In genomic region chr2:68715353-68716041, GRCh38 we compare ENCODE assay signal across 8 cellular contexts. TPM values are rescaled to one million over a fixed set of nuclear protein-coding genes. Genes with fewer than 3 reads are reported as not detected.
DNase-seq lines count a peak whose midpoint lies in the region; ATAC-seq, FAIRE-seq and TF ChIP-seq lines count a peak whose summit lies in the region.

No MANE protein-coding gene starts in this region.

- no peak overlapping the region for H2AFZ ChIP-seq in endothelial cell of umbilical vein (ENCODE audit: low read depth, low read length)

- ATAC-seq in A549: peak; percentile 96 to 99
- peak in 1 of 2 donors; percentile 46 for ATAC-seq in naive thymus-derived CD8-positive, alpha-beta T cell

- FAIRE-seq in A549 (lab: Jason Lieb, UNC) (peak; percentile 13), endothelial cell of umbilical vein (lab: Jason Lieb, UNC) (peak; percentile 84)

- H3K4me2 ChIP-seq in A549 (peak overlapping the region; percentile 46; the same call in 2 of the 3 replicates), endothelial cell of umbilical vein (ENCODE audit: insufficient read depth, low read length) (no peak overlapping the region)

- TF ChIP-seq EP300 in A549 (IDR thresholded peaks at IDR 0.05): no peak

- intact Hi-C loops in endothelial cell of umbilical vein (cut with micrococcal nuclease): loop anchor here (1.0 kb wide), 2 partner anchors 228 to 252 kb away; no protein-coding TSS in a partner anchor

- TF ChIP-seq POLR2A in A549 (IDR thresholded peaks at IDR 0.05; ENCODE audit: low read length): no peak
- no peak for TF ChIP-seq POLR2A in endothelial cell of umbilical vein (IDR thresholded peaks at IDR 0.05; ENCODE audit: low read depth, low read length)

- H4K20me1 ChIP-seq in endothelial cell of umbilical vein (replicated peaks; ENCODE audit: control insufficient read depth, extremely low read depth, insufficient read depth, low read length): no peaks in the 10 kb centered on the region

- H3K79me2 ChIP-seq in endothelial cell of umbilical vein (ENCODE audit: control insufficient read depth, insufficient read depth, low read length): no peaks in the 10 kb centered on the region

- H3K9ac ChIP-seq in endothelial cell of umbilical vein (replicated peaks; ENCODE audit: extremely low read depth, insufficient read depth, low read length): no peak overlapping the region

- H3K4me3 ChIP-seq in A549 (no peak overlapping the region), HFF-Myc (replicated peaks; ENCODE audit: low read depth, low read length) (no peak overlapping the region), endothelial cell of umbilical vein (replicated peaks in 1 of 3; ENCODE audit: insufficient read depth in 1 of 3, low read depth in 1 of 3, low read length in 3 of 3) (no peak overlapping the region)

- DNase-seq in A549 (ENCODE audit: low read depth in 1 of 2, low spot score in 1 of 2) (peak; percentile 76 to 81), GM03348 (ENCODE audit: low spot score) (peak; percentile 74), HFF-Myc (ENCODE audit: extremely low read depth, low read depth) (peak; percentile 22), MV-4-11 (lab: John Stamatoyannopoulos, UW) (peak; percentile 48), UCSD-AML1 (lab: John Stamatoyannopoulos, UW; ENCODE audit: unreplicated experiment) (peak; percentile 74), endothelial cell of umbilical vein (ENCODE audit: low read depth, low spot score) (peak; percentile 54), DMS153 treated with DMSO at 0.1 percent for 48 hours (lab: John Stamatoyannopoulos, UW; ENCODE audit: unreplicated experiment) (no peak)
- DNase-seq in naive thymus-derived CD8-positive, alpha-beta T cell: peak in 4 of 10 donors; percentile 22 to 68 (median 32)

- POLR2A ChIA-PET in A549 (lab: Yijun Ruan, JAX) (no interaction called here), endothelial cell of umbilical vein (lab: Charles Lee) (no interaction called here)
- POLR2A ChIA-PET in naive thymus-derived CD8-positive, alpha-beta T cell (lab: Charles Lee): interaction anchor here (1.0 kb wide), 1 partner anchor 8 kb away, joined by 4 read pairs; no protein-coding TSS in a partner anchor

- H3K27me3 Mint-ChIP-seq in naive thymus-derived CD8-positive, alpha-beta T cell: no peaks in the 10 kb centered on the region

- no TSS peak for BruUV-seq in endothelial cell of umbilical vein (replicated peaks; lab: Mats Ljungman, UMichigan)

- H3K9me1 ChIP-seq in endothelial cell of umbilical vein (replicated peaks; ENCODE audit: control insufficient read depth, extremely low read depth, insufficient read depth, low read length): no peaks in the 10 kb centered on the region

- 27% methylated on average over 13 of the region's 13 CpGs for WGBS in A549 (ENCODE audit: missing lambda C conversion rate)

- H3K4me1 ChIP-seq in A549 (no peaks in the 10 kb centered on the region; the same call in 2 of the 3 replicates), endothelial cell of umbilical vein (ENCODE audit: control insufficient read depth, extremely low read depth, insufficient read depth, low read length) (no peaks in the 10 kb centered on the region)

- peak; percentile 60 to 67 for TF ChIP-seq RAD21 in A549 (conservative IDR thresholded peaks at IDR 0.05 in 1 of 2, IDR thresholded peaks at IDR 0.05 in 1 of 2)

- dilution Hi-C loops in endothelial cell of umbilical vein (cut with MboI; ENCODE audit: extremely low pct_ligation_motif_present, low sequenced_read_pairs): loop anchor here (25.0 kb wide), 1 partner anchor 228 kb away; no protein-coding TSS in a partner anchor

- no peaks in the 10 kb centered on the region for H3K36me3 ChIP-seq in endothelial cell of umbilical vein (ENCODE audit: control insufficient read depth in 2 of 2, extremely low read depth in 1 of 2, insufficient read depth in 2 of 2, low read length in 2 of 2)

- H3K9me3 Mint-ChIP-seq in naive thymus-derived CD8-positive, alpha-beta T cell: no peaks in the 10 kb centered on the region

- CTCF ChIA-PET in A549 (lab: Yijun Ruan, JAX): interaction anchor here (0.6 to 4.8 kb wide), 20 partner anchors 10 to 252 kb away, joined by 3 to 31 read pairs (median 3); partner anchors contain the start of genes APLF, ARHGAP25 and FBXO48
- CTCF ChIA-PET in endothelial cell of umbilical vein (lab: Charles Lee): interaction anchor here (1.2 to 13.7 kb wide), 9 partner anchors 11 to 257 kb away, joined by 3 to 517 read pairs (median 4); partner anchors contain the start of genes APLF and FBXO48

- peak overlapping the region in 8 of 10 donors; percentile 21 to 92 (median 66) for H3K27ac Mint-ChIP-seq in naive thymus-derived CD8-positive, alpha-beta T cell

- no peaks in the 10 kb centered on the region for H3K9me3 ChIP-seq in A549
- H3K9me3 ChIP-seq in endothelial cell of umbilical vein (replicated peaks; ENCODE audit: control insufficient read depth, insufficient read depth, low read length): no peaks in the 10 kb centered on the region

- TF ChIP-seq CTCF in A549 (IDR thresholded peaks at IDR 0.05) (peak; percentile 81), HFF-Myc (IDR thresholded peaks at IDR 0.05; ENCODE audit: low read depth, low read length, missing control alignments) (peak; percentile 85), endothelial cell of umbilical vein (IDR thresholded peaks at IDR 0.05; ENCODE audit: extremely low read depth in 1 of 2, insufficient read depth in 1 of 2, low read depth in 1 of 2, low read length in 2 of 2) (peak; percentile 73 to 83)

- H3K27ac ChIP-seq in A549 (no peak overlapping the region), endothelial cell of umbilical vein (ENCODE audit: insufficient read depth, low read depth, low read length) (no peak overlapping the region)

- H3K36me3 Mint-ChIP-seq in naive thymus-derived CD8-positive, alpha-beta T cell: no peaks in the 10 kb centered on the region

- H3K27me3 ChIP-seq in endothelial cell of umbilical vein (ENCODE audit: control insufficient read depth in 2 of 2, insufficient read depth in 2 of 2, low read length in 2 of 2): peaks cover 16 to 27% of the 10 kb centered on the region in 2 experiments

- H3K4me3 Mint-ChIP-seq in naive thymus-derived CD8-positive, alpha-beta T cell: peak overlapping the region in 2 of 10 donors; percentile 18 to 28

- peaks cover 28 to 79% (median 64%) of the 10 kb centered on the region in 4 donors for H3K4me1 Mint-ChIP-seq in naive thymus-derived CD8-positive, alpha-beta T cell

TF ChIP-seq in A549, 52 proteins besides CTCF, POLR2A, EP300 and RAD21:
- TF ChIP-seq, protein P1, sequence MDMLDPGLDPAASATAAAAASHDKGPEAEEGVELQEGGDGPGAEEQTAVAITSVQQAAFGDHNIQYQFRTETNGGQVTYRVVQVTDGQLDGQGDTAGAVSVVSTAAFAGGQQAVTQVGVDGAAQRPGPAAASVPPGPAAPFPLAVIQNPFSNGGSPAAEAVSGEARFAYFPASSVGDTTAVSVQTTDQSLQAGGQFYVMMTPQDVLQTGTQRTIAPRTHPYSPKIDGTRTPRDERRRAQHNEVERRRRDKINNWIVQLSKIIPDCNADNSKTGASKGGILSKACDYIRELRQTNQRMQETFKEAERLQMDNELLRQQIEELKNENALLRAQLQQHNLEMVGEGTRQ (IDR thresholded peaks at IDR 0.05): peak; percentile 75
- TF ChIP-seq FOSL2 (IDR thresholded peaks at IDR 0.05): no peak
- no peak for TF ChIP-seq FOSL2 (CRISPR knock-in tag; IDR thresholded peaks at IDR 0.05)
- TF ChIP-seq MAX (IDR thresholded peaks at IDR 0.05): 0 out of 2 replicates have a peak, but pooled peaks have one; percentile 13
- peak; percentile 81 for TF ChIP-seq SMC3 (IDR thresholded peaks at IDR 0.05)
- TF ChIP-seq HOXB13 (CRISPR knock-in tag; IDR thresholded peaks at IDR 0.05; ENCODE audit: low read depth): no peak

TF ChIP-seq in endothelial cell of umbilical vein, 7 proteins besides CTCF, POLR2A, EP300 and RAD21:
- TF ChIP-seq EZH2 (IDR thresholded peaks at IDR 0.05; ENCODE audit: borderline replicate concordance, low read depth, low read length, severe bottlenecking) (no peak), FOS (IDR thresholded peaks at IDR 0.05; ENCODE audit: borderline replicate concordance, insufficient read depth, low read length) (no peak), JUN (IDR thresholded peaks at IDR 0.05; ENCODE audit: borderline replicate concordance, insufficient read depth, insufficient read length, low read depth) (no peak), POLR2AphosphoS5 (IDR thresholded peaks at IDR 0.05; ENCODE audit: insufficient read depth, low read depth, low read length) (no peak)

RNA-seq across cellular contexts. Expression of gene ARHGAP25, which starts 19.1 kb away (rescaled TPM):
- polyA plus RNA-seq in A549 (2011; rRNA removed): 2.2 and 2.4 TPM in 2 replicates
- 0.17 and 0.21 TPM in 2 replicates for polyA plus RNA-seq in A549 (2012; cell fraction: cytosol; rRNA removed)
- polyA plus RNA-seq in A549 (2012; cell fraction: nucleus; rRNA removed): 0.13 and 0.36 TPM in 2 replicates
- 0.50 to 0.65 TPM (median 0.52 TPM) in 3 replicates for polyA plus RNA-seq in A549 (2017; fragmentation: RNase III; extraction: RNeasy Plus Mini Kit Qiagen cat#74134 plus additional on column Dnase treatment)
- polyA minus RNA-seq in A549 (2011; rRNA and poly(A)+ RNA removed): 3.0 and 5.5 TPM in 2 replicates
- total RNA-seq in endothelial cell of umbilical vein: 1.2 and 2.0 TPM in 2 replicates
- 0.50 and 0.64 TPM in 2 replicates for polyA plus RNA-seq in endothelial cell of umbilical vein
- 0.66 and 0.68 TPM in 2 replicates for polyA plus RNA-seq in endothelial cell of umbilical vein (2011; cell fraction: cytosol; rRNA removed)
- polyA plus RNA-seq in endothelial cell of umbilical vein (2011; cell fraction: nucleus; rRNA removed): 0.58 and 0.60 TPM in 2 replicates
- 0.28 and 0.31 TPM in 2 replicates for polyA plus RNA-seq in endothelial cell of umbilical vein (2012)
- 0.64 and 0.83 TPM in 2 replicates for polyA minus RNA-seq in endothelial cell of umbilical vein
- not detected for polyA minus RNA-seq in endothelial cell of umbilical vein (2011; cell fraction: cytosol; rRNA and poly(A)+ RNA removed)
- 1.4 and 1.9 TPM in 2 replicates for polyA minus RNA-seq in endothelial cell of umbilical vein (2011; cell fraction: nucleus; rRNA and poly(A)+ RNA removed)
- total RNA-seq in naive thymus-derived CD8-positive, alpha-beta T cell: 100 to 1,000 TPM; 124 TPM
- 100 to 1,000 TPM in 1 of 3 donors, 10 to 100 TPM in 2; 76.5 to 104 (median 95.4) TPM for polyA plus RNA-seq in naive thymus-derived CD8-positive, alpha-beta T cell

Comparison
In these comparisons a context has a peak if more than half of its experiments do, and no peak if none do; other contexts are left out.
1. RNA of gene ARHGAP25, which starts 19.1 kb away (polyA plus RNA-seq): 76.5 to 104 TPM in naive thymus-derived CD8-positive, alpha-beta T cell; 0.13 to 2.4 TPM in A549 and 0.28 to 0.68 TPM in endothelial cell of umbilical vein; every median in the first group is over 10 times any median in the second.
2. Peak in every context shown above with its lines, with median percentiles within 50 percentile points of each other: CTCF ChIP-seq.